Comparison of ENCODE assay signal across 19 cellular contexts in the genomic region with DNA sequence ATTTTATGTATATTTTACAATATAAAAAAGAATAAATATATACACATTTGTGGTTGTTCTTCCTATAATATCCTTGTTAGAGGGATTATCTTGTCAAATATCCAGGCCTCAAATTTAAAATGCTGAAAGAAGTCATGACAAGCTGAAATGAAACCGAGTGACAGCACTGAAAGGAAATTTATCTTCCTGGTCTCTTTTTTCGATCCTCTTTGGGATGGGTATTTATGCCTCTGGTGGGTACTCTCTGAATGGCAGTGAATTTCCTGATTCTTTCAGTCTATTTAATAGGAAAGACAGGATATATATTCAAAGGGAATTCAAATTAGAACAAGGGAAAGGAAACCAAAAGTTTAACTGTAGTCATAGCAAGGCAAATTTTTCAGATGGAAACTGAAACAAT.
"Had no signal": no experiment of that assay in that cellular context is flagged by ENCODE, and none has a peak within 500 bp of the region (broad histone marks: within the 10 kb centered on the region; RNA-seq: fewer than 3 reads in every experiment).

No MANE protein-coding gene starts in this region.

- H3K27me3 ChIP-seq: sigmoid colon had no signal

- H3K27ac Mint-ChIP-seq: activated B cell treated with CpG ODN at 0.5 μM for 24 hours; activated CD4-positive, alpha-beta T cell treated with anti-CD3 and anti-CD28 coated beads, Interleukin-2, amount 10 ng/mL, durations not matched to agents 7 days and 5 days; activated naive CD4-positive, alpha-beta T cell treated with anti-CD3 and anti-CD28 coated beads, Interleukin-2, amount 10 ng/mL, durations not matched to agents 7 days and 5 days; activated T-helper 2 cell treated with anti-CD3 and anti-CD28 coated beads, Interferon-gamma antibody, Interleukin-2, Interleukin-4, amounts not matched to agents 10 μg/mL and 5 μg/mL and 100 μg/mL, durations not matched to agents 14 hours and 24 hours and 36 hours; effector memory CD8-positive, alpha-beta T cell; immature natural killer cell had no signal

- H3K9me3 Mint-ChIP-seq: activated CD4-positive, alpha-beta T cell treated with anti-CD3 and anti-CD28 coated beads, Interleukin-2, amount 10 ng/mL, durations not matched to agents 7 days and 5 days; activated T-helper 2 cell treated with anti-CD3 and anti-CD28 coated beads, Interferon-gamma antibody, Interleukin-2, Interleukin-4, amounts not matched to agents 10 μg/mL and 5 μg/mL and 100 μg/mL, durations not matched to agents 14 hours and 24 hours and 36 hours had no signal

- H3K27ac ChIP-seq: coronary artery, lower lobe of right lung, psoas muscle, sigmoid colon had no signal

- H3K9me3 ChIP-seq: lower lobe of right lung had no signal

- H3K27me3 Mint-ChIP-seq: activated B cell treated with CpG ODN at 0.5 μM for 24 hours had no signal

- H3K4me1 ChIP-seq: lower lobe of right lung, psoas muscle, sigmoid colon had no signal

- H3K4me3 Mint-ChIP-seq: activated B cell treated with CpG ODN at 0.5 μM for 24 hours; activated CD4-positive, alpha-beta T cell treated with anti-CD3 and anti-CD28 coated beads, Interleukin-2, amount 10 ng/mL, durations not matched to agents 7 days and 5 days; activated naive CD4-positive, alpha-beta T cell treated with anti-CD3 and anti-CD28 coated beads, Interleukin-2, amount 10 ng/mL, durations not matched to agents 7 days and 5 days; effector memory CD8-positive, alpha-beta T cell; immature natural killer cell had no signal

- H3K36me3 ChIP-seq: lower lobe of right lung, sigmoid colon had no signal

- DNase-seq: activated B cell treated with CpG ODN at 0.5 μM for 24 hours; activated CD4-positive, alpha-beta T cell treated with anti-CD3 and anti-CD28 coated beads, Interleukin-2, amount 10 ng/mL, durations not matched to agents 7 days and 5 days; activated naive CD4-positive, alpha-beta T cell treated with anti-CD3 and anti-CD28 coated beads, Interleukin-2, amount 10 ng/mL, durations not matched to agents 7 days and 5 days; caudate nucleus; effector memory CD8-positive, alpha-beta T cell; erythroblast; immature natural killer cell; left cardiac atrium; lower lobe of right lung; midbrain; psoas muscle; sigmoid colon; stimulated activated CD4-positive, alpha-beta T cell treated with anti-CD3 and anti-CD28 coated beads, Interleukin-4, amount 100 ng/mL, for 1 hour; stimulated activated CD8-positive, alpha-beta memory T cell treated with anti-CD3 and anti-CD28 coated beads, Interleukin-4, amount 100 ng/mL, for 48 hours; stimulated activated naive CD8-positive, alpha-beta T cell treated with anti-CD3 and anti-CD28 coated beads, Interleukin-15, Interleukin-2, amounts not matched to agents 100 U/mL and 50 U/mL, for 24 hours; T-helper 2 cell had no signal

- H3K4me3 ChIP-seq: coronary artery, lower lobe of right lung, psoas muscle, sigmoid colon had no signal

- ATAC-seq: effector memory CD8-positive, alpha-beta T cell; left cardiac atrium; lower lobe of right lung; psoas muscle; stimulated activated naive CD8-positive, alpha-beta T cell treated with anti-CD3 and anti-CD28 coated beads, Interleukin-15, Interleukin-2, amounts not matched to agents 100 U/mL and 50 U/mL, for 24 hours had no signal

- H3K36me3 Mint-ChIP-seq: activated naive CD4-positive, alpha-beta T cell treated with anti-CD3 and anti-CD28 coated beads, Interleukin-2, amount 10 ng/mL, durations not matched to agents 7 days and 5 days; immature natural killer cell had no signal

- FAIRE-seq: TTC549 had no signal
